In genomic region chr6:166916824-166917223, GRCh38 we compare ENCODE assay signal across 25 cellular contexts.
"Had no signal": no experiment of that assay in that cellular context is flagged by ENCODE, and none has a peak within 500 bp of the region (broad histone marks: within the 10 kb centered on the region; RNA-seq: fewer than 3 reads in every experiment).

No MANE protein-coding gene starts in this region.

- H3K4me3 Mint-ChIP-seq: dendritic cell treated with granulocyte-macrophage colony-stimulating factor and Interleukin-4, amounts not matched to agents 40 ng/mL and 50 ng/mL, for 4 days; effector memory CD8-positive, alpha-beta T cell; endodermal cell; mesothelial cell of epicardium; naive B cell had no signal

- H3K36me3 ChIP-seq: colonic mucosa, esophagus squamous epithelium, gastrocnemius medialis, heart right ventricle, left lung, lower lobe of right lung had no signal

- H3K27me3 ChIP-seq: colonic mucosa, esophagus squamous epithelium, gastrocnemius medialis, heart right ventricle, left lung had no signal

- H3K9me3 Mint-ChIP-seq: effector memory CD8-positive, alpha-beta T cell had no signal

- H3K27me3 Mint-ChIP-seq: dendritic cell treated with granulocyte-macrophage colony-stimulating factor and Interleukin-4, amounts not matched to agents 40 ng/mL and 50 ng/mL, for 4 days; effector memory CD8-positive, alpha-beta T cell; naive B cell had no signal

- H3K9me3 ChIP-seq: colonic mucosa, esophagus squamous epithelium, lower lobe of right lung had no signal

- H3K4me3 ChIP-seq: colonic mucosa, esophagus squamous epithelium, gastrocnemius medialis, heart right ventricle, left lung, lower lobe of right lung, mucosa of descending colon had no signal

- FAIRE-seq: keratinocyte had no signal

- H3K27ac ChIP-seq: colonic mucosa, epithelial cell of prostate, esophagus squamous epithelium, gastrocnemius medialis, heart right ventricle, left lung, lower lobe of right lung had no signal

- DNase-seq: colonic mucosa; cortex of kidney; effector CD8-positive, alpha-beta T cell; effector memory CD8-positive, alpha-beta T cell; endodermal cell; erythroblast; esophagus squamous epithelium; foreskin fibroblast; foreskin melanocyte; gastrocnemius medialis; glutamatergic neuron; head of caudate nucleus; heart right ventricle; hippocampal formation; left cardiac atrium; left lung; left ventricle myocardium superior; lower lobe of right lung; mesenchymal stem cell; mucosa of descending colon; naive B cell had no signal

- H3K4me1 ChIP-seq: colonic mucosa, esophagus squamous epithelium, gastrocnemius medialis, left lung, lower lobe of right lung had no signal

- H3K27ac Mint-ChIP-seq: dendritic cell treated with granulocyte-macrophage colony-stimulating factor and Interleukin-4, amounts not matched to agents 40 ng/mL and 50 ng/mL, for 4 days; effector memory CD8-positive, alpha-beta T cell; endodermal cell; mesothelial cell of epicardium had no signal
